1 cellular context compared by ENCODE assay signal in genomic region chr14:57080691-57081090, GRCh38.
TF ChIP-seq lines count a peak whose summit lies in the region.

No MANE protein-coding gene starts in this region.

TF ChIP-seq in GM23338, 12 proteins besides CTCF, POLR2A, EP300 and RAD21 (continued from another document):
- TF ChIP-seq, protein P1, sequence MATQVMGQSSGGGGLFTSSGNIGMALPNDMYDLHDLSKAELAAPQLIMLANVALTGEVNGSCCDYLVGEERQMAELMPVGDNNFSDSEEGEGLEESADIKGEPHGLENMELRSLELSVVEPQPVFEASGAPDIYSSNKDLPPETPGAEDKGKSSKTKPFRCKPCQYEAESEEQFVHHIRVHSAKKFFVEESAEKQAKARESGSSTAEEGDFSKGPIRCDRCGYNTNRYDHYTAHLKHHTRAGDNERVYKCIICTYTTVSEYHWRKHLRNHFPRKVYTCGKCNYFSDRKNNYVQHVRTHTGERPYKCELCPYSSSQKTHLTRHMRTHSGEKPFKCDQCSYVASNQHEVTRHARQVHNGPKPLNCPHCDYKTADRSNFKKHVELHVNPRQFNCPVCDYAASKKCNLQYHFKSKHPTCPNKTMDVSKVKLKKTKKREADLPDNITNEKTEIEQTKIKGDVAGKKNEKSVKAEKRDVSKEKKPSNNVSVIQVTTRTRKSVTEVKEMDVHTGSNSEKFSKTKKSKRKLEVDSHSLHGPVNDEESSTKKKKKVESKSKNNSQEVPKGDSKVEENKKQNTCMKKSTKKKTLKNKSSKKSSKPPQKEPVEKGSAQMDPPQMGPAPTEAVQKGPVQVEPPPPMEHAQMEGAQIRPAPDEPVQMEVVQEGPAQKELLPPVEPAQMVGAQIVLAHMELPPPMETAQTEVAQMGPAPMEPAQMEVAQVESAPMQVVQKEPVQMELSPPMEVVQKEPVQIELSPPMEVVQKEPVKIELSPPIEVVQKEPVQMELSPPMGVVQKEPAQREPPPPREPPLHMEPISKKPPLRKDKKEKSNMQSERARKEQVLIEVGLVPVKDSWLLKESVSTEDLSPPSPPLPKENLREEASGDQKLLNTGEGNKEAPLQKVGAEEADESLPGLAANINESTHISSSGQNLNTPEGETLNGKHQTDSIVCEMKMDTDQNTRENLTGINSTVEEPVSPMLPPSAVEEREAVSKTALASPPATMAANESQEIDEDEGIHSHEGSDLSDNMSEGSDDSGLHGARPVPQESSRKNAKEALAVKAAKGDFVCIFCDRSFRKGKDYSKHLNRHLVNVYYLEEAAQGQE (IDR thresholded peaks at IDR 0.05; ENCODE audit: unreplicated experiment) = no peak
- TF ChIP-seq ZNF331 (CRISPR knock-in tag; IDR thresholded peaks at IDR 0.05; ENCODE audit: low read depth) (no peak), POLR2AphosphoS5 (IDR thresholded peaks at IDR 0.05; ENCODE audit: low read depth) (no peak)
